Comparison of ENCODE assay signal across 8 cellular contexts in genomic region chr16:3131755-3132377, GRCh38. TPM values are rescaled to one million over a fixed set of nuclear protein-coding genes. Genes with fewer than 3 reads are reported as not detected.
DNase-seq lines count a peak whose midpoint lies in the region; ATAC-seq and TF ChIP-seq lines count a peak whose summit lies in the region.

No MANE protein-coding gene starts in this region.

- H3K4me1 Mint-ChIP-seq in activated CD8-positive, alpha-beta memory T cell treated with anti-CD3 and anti-CD28 coated beads, Interleukin-2, amount 10 ng/mL, durations not matched to agents 7 days and 5 days = peaks cover 48% of the 10 kb centered on the region
- H3K4me1 Mint-ChIP-seq in glutamatergic neuron (ENCODE audit: low read depth, unreplicated experiment) = peaks cover 13% of the 10 kb centered on the region

- no peak overlapping the region for H3K4me3 Mint-ChIP-seq in activated CD8-positive, alpha-beta memory T cell treated with anti-CD3 and anti-CD28 coated beads, Interleukin-2, amount 10 ng/mL, durations not matched to agents 7 days and 5 days
- no peak overlapping the region for H3K4me3 Mint-ChIP-seq in glutamatergic neuron (ENCODE audit: unreplicated experiment)

- H3K27ac Mint-ChIP-seq in activated CD8-positive, alpha-beta memory T cell treated with anti-CD3 and anti-CD28 coated beads, Interleukin-2, amount 10 ng/mL, durations not matched to agents 7 days and 5 days = peak overlapping the region; percentile 28
- H3K27ac Mint-ChIP-seq in glutamatergic neuron (ENCODE audit: unreplicated experiment) = no peak overlapping the region

- no peaks in the 10 kb centered on the region for H3K27me3 Mint-ChIP-seq in activated CD8-positive, alpha-beta memory T cell treated with anti-CD3 and anti-CD28 coated beads, Interleukin-2, amount 10 ng/mL, durations not matched to agents 7 days and 5 days
- H3K27me3 Mint-ChIP-seq in glutamatergic neuron (ENCODE audit: unreplicated experiment) = peaks cover 11% of the 10 kb centered on the region

- peak; percentile 27 for DNase-seq in NCI-H2171 treated with DMSO at 0.1 percent for 48 hours (lab: John Stamatoyannopoulos, UW)
- no peak for DNase-seq in NCI-H2171 (lab: John Stamatoyannopoulos, UW)
- DNase-seq in NCI-H146 treated with DMSO at 0.1 percent for 48 hours (lab: John Stamatoyannopoulos, UW; ENCODE audit: unreplicated experiment) = peak; percentile 25
- peak; percentile 66 for DNase-seq in activated CD8-positive, alpha-beta memory T cell treated with anti-CD3 and anti-CD28 coated beads, Interleukin-2, amount 10 ng/mL, durations not matched to agents 7 days and 5 days
- peak; percentile 82 for DNase-seq in glutamatergic neuron
- peak; percentile 26 for DNase-seq in stimulated activated CD8-positive, alpha-beta memory T cell treated with anti-CD3 and anti-CD28 coated beads, Interleukin-4, amount 100 ng/mL, for 24 hours (ENCODE audit: low read depth)
- DNase-seq in cerebellum (ENCODE audit: low spot score) = no peak

- peak; percentile 66 for TF ChIP-seq CTCF in glutamatergic neuron (IDR thresholded peaks at IDR 0.05; ENCODE audit: partially characterized antibody, unreplicated experiment)

- H3K36me3 Mint-ChIP-seq in activated CD8-positive, alpha-beta memory T cell treated with anti-CD3 and anti-CD28 coated beads, Interleukin-2, amount 10 ng/mL, durations not matched to agents 7 days and 5 days = peaks cover 15% of the 10 kb centered on the region
- H3K36me3 Mint-ChIP-seq in glutamatergic neuron (ENCODE audit: unreplicated experiment) = no peaks in the 10 kb centered on the region

- no peaks in the 10 kb centered on the region for H3K9me3 Mint-ChIP-seq in activated CD8-positive, alpha-beta memory T cell treated with anti-CD3 and anti-CD28 coated beads, Interleukin-2, amount 10 ng/mL, durations not matched to agents 7 days and 5 days (ENCODE audit: low read depth)
- H3K9me3 Mint-ChIP-seq in glutamatergic neuron (ENCODE audit: unreplicated experiment) = peaks cover 5% of the 10 kb centered on the region

- CTCF ChIA-PET in activated CD8-positive, alpha-beta memory T cell treated with anti-CD3 and anti-CD28 coated beads, Interleukin-2, amount 10 ng/mL, durations not matched to agents 7 days and 5 days (lab: Charles Lee) = interaction anchor here (0.7 to 14.3 kb wide), 11 partner anchors 10 to 320 kb away, joined by 3 to 400 read pairs (median 14); partner anchors contain the start of genes IL32 and ZSCAN10

- no peak for ATAC-seq in activated CD8-positive, alpha-beta memory T cell treated with anti-CD3 and anti-CD28 coated beads, Interleukin-2, amount 10 ng/mL, durations not matched to agents 7 days and 5 days
- ATAC-seq in HG02623 (IDR thresholded peaks at IDR 0.05; ENCODE audit: unreplicated experiment) = no peak

RNA-seq across cellular contexts. Expression of gene ZNF213, which starts 3.0 kb away (rescaled TPM):
- 10 to 100 TPM; 10.6 to 12.3 TPM for total RNA-seq in activated CD8-positive, alpha-beta memory T cell treated with anti-CD3 and anti-CD28 coated beads, Interleukin-2, amount 10 ng/mL, durations not matched to agents 7 days and 5 days
- total RNA-seq in glutamatergic neuron (ENCODE audit: unreplicated experiment) = 18.7 TPM
- 6.4 TPM for total RNA-seq in cerebellum

RNA-seq across cellular contexts. Expression of gene ZNF205, which starts 19.5 kb away (rescaled TPM):
- not detected for total RNA-seq in activated CD8-positive, alpha-beta memory T cell treated with anti-CD3 and anti-CD28 coated beads, Interleukin-2, amount 10 ng/mL, durations not matched to agents 7 days and 5 days
- total RNA-seq in glutamatergic neuron (ENCODE audit: unreplicated experiment) = 31.6 TPM
- total RNA-seq in cerebellum = 11.0 TPM

RNA-seq across cellular contexts. Expression of gene ZSCAN10, which starts 32.8 kb away (rescaled TPM):
- total RNA-seq in activated CD8-positive, alpha-beta memory T cell treated with anti-CD3 and anti-CD28 coated beads, Interleukin-2, amount 10 ng/mL, durations not matched to agents 7 days and 5 days = under 1 TPM; 0.21 to 0.23 TPM
- total RNA-seq in glutamatergic neuron (ENCODE audit: unreplicated experiment) (0.74 TPM), cerebellum (not detected)

RNA-seq across cellular contexts. Expression of gene OR1F1, which starts 56.1 kb away (rescaled TPM):
- not detected for total RNA-seq in activated CD8-positive, alpha-beta memory T cell treated with anti-CD3 and anti-CD28 coated beads, Interleukin-2, amount 10 ng/mL, durations not matched to agents 7 days and 5 days
- total RNA-seq in glutamatergic neuron (ENCODE audit: unreplicated experiment) (not detected), cerebellum (1.1 TPM)

Comparison
In these comparisons a context has a peak if more than half of its experiments do, and no peak if none do; other contexts are left out.
1. DNase-seq: peak in NCI-H2171 treated with DMSO at 0.1 percent for 48 hours (single experiment), NCI-H146 treated with DMSO at 0.1 percent for 48 hours (single experiment), activated CD8-positive, alpha-beta memory T cell treated with anti-CD3 and anti-CD28 coated beads, Interleukin-2, amount 10 ng/mL, durations not matched to agents 7 days and 5 days (single experiment), glutamatergic neuron (single experiment) and stimulated activated CD8-positive, alpha-beta memory T cell treated with anti-CD3 and anti-CD28 coated beads, Interleukin-4, amount 100 ng/mL, for 24 hours (single experiment); none in NCI-H2171 (single experiment) and cerebellum (single experiment).
2. RNA of gene ZNF205, which starts 19.5 kb away (total RNA-seq): 31.6 TPM in glutamatergic neuron (single experiment) and 11.0 TPM in cerebellum (single experiment); not detected in activated CD8-positive, alpha-beta memory T cell treated with anti-CD3 and anti-CD28 coated beads, Interleukin-2, amount 10 ng/mL, durations not matched to agents 7 days and 5 days; every median in the first group is over 10 times any median in the second.